17 cellular contexts compared by ENCODE assay signal in genomic region chr14:103101964-103102688, GRCh38. TPM values are rescaled to one million over a fixed set of nuclear protein-coding genes. Genes with fewer than 3 reads are reported as not detected.
DNase-seq lines count a peak whose midpoint lies in the region; ATAC-seq, FAIRE-seq and TF ChIP-seq lines count a peak whose summit lies in the region.
"Had no signal": no experiment of that assay in that cellular context is flagged by ENCODE, and none has a peak within 500 bp of the region (broad histone marks: within the 10 kb centered on the region; RNA-seq: fewer than 3 reads in every experiment).

No MANE protein-coding gene starts in this region.

- H2AFZ ChIP-seq in GM23338 (peak overlapping the region; percentile 86; the same call in 1 of the 2 replicates), astrocyte (ENCODE audit: low read depth, low read length) (peak overlapping the region; percentile 34)
- H2AFZ ChIP-seq: PC-9 had no signal

- ATAC-seq in GM23338 (peak; percentile 15), psoas muscle (no peak)
- no peak for ATAC-seq in CD4-positive, alpha-beta T cell (ENCODE audit: poor library complexity)

- H3K4me2 ChIP-seq in GM23338 (peak overlapping the region; percentile 67), astrocyte (ENCODE audit: low read length) (no peak overlapping the region)

- H3K27ac Mint-ChIP-seq in GM23338: no peak overlapping the region
- H3K27ac Mint-ChIP-seq in astrocyte (ENCODE audit: unreplicated experiment): no peak overlapping the region
- no peak overlapping the region for H3K27ac Mint-ChIP-seq in CD4-positive, alpha-beta T cell

- H3F3A ChIP-seq in GM23338 (replicated peaks; ENCODE audit: low read depth): 0 out of 2 replicates have a peak, but pooled peaks cover 5% of the 10 kb centered on the region

- peaks cover 12% of the 10 kb centered on the region; the same call in 2 of the 3 replicates for H3K4me1 Mint-ChIP-seq in GM23338
- H3K4me1 Mint-ChIP-seq in astrocyte (ENCODE audit: low read depth, unreplicated experiment): no peaks in the 10 kb centered on the region
- peaks cover 10% of the 10 kb centered on the region for H3K4me1 Mint-ChIP-seq in CD4-positive, alpha-beta T cell (ENCODE audit: low read depth)

- H3K9me3 Mint-ChIP-seq in GM23338 (no peaks in the 10 kb centered on the region; the same call in 2 of the 3 replicates), astrocyte (ENCODE audit: unreplicated experiment) (peaks cover 8% of the 10 kb centered on the region)
- no peaks in the 10 kb centered on the region for H3K9me3 Mint-ChIP-seq in CD4-positive, alpha-beta T cell
- H3K9me3 Mint-ChIP-seq: CD8-positive, alpha-beta memory T cell had no signal

- 0 out of 2 replicates have a peak, but pooled peaks cover 3% of the 10 kb centered on the region for H4K20me1 ChIP-seq in GM23338 (replicated peaks; ENCODE audit: insufficient read depth)
- H4K20me1 ChIP-seq in astrocyte (ENCODE audit: insufficient read depth, low read length): no peaks in the 10 kb centered on the region

- peaks cover 9% of the 10 kb centered on the region for H3K4me1 ChIP-seq in GM23338 (ENCODE audit: insufficient read depth)
- no peaks in the 10 kb centered on the region for H3K4me1 ChIP-seq in astrocyte (ENCODE audit: insufficient read depth, low read length)
- H3K4me1 ChIP-seq in psoas muscle: peaks cover 13% of the 10 kb centered on the region
- H3K4me1 ChIP-seq: BE2C had no signal

- no peaks in the 10 kb centered on the region for H3K36me3 Mint-ChIP-seq in GM23338 (ENCODE audit: low read depth)
- peaks cover 2% of the 10 kb centered on the region for H3K36me3 Mint-ChIP-seq in astrocyte (ENCODE audit: low read depth, unreplicated experiment)
- no peaks in the 10 kb centered on the region for H3K36me3 Mint-ChIP-seq in CD4-positive, alpha-beta T cell (ENCODE audit: low read depth)

- H3K36me3 ChIP-seq in GM23338 (ENCODE audit: insufficient read depth) (no peaks in the 10 kb centered on the region), astrocyte (ENCODE audit: insufficient read depth, low read length) (no peaks in the 10 kb centered on the region), psoas muscle (ENCODE audit: insufficient read depth in 1 of 2, low read depth in 1 of 2) (no peaks in the 10 kb centered on the region)
- H3K36me3 ChIP-seq: BE2C had no signal

- TF ChIP-seq CTCF in GM23338 (conservative IDR thresholded peaks at IDR 0.05; ENCODE audit: low read depth in 2 of 2) (no peak), astrocyte (IDR thresholded peaks at IDR 0.05; ENCODE audit: insufficient read depth, low read depth, low read length) (no peak), psoas muscle (IDR thresholded peaks at IDR 0.05) (no peak), D721Med (IDR thresholded peaks at IDR 0.05; ENCODE audit: insufficient read depth, missing control alignments) (no peak)
- no peak for TF ChIP-seq CTCF in CD4-positive, alpha-beta T cell (IDR thresholded peaks at IDR 0.05)

- DNase-seq in GM23338 (ENCODE audit: low spot score) (peak; percentile 66), astrocyte (ENCODE audit: low read depth) (no peak), iPS-NIHi11 (ENCODE audit: low spot score) (peak; percentile 57), psoas muscle (no peak), D721Med (ENCODE audit: insufficient read length, low spot score) (no peak), GM19239 (ENCODE audit: insufficient read length, low spot score) (no peak)
- DNase-seq in CD4-positive, alpha-beta T cell: no peak
- DNase-seq: BE2C; CD8-positive, alpha-beta memory T cell; NCI-H1417 treated with DMSO at 0.1 percent for 48 hours; NCI-H2029; NCI-H524 treated with DMSO at 0.1 percent for 48 hours; NK-92 treated with Interleukin-12 subunit alpha and Interleukin-12 subunit beta, amount 100 ng/mL, for 24 hours; PC-9 had no signal

- H3K9ac ChIP-seq in astrocyte (ENCODE audit: low read length): no peak overlapping the region

- H3K27ac ChIP-seq in GM23338 (ENCODE audit: low read depth) (no peak overlapping the region), astrocyte (ENCODE audit: low read depth, low read length) (no peak overlapping the region), psoas muscle (no peak overlapping the region)
- no peak overlapping the region for H3K27ac ChIP-seq in CD4-positive, alpha-beta T cell (ENCODE audit: low read depth, low read length)
- H3K27ac ChIP-seq: SK-N-MC had no signal

- intact Hi-C loops in psoas muscle (cut with DNase I): no loop called here
- intact Hi-C loops in CD4-positive, alpha-beta T cell (cut with DNase I, micrococcal nuclease): loop anchor here in 1 of 2 experiments (10.0 kb wide), 1 partner anchor 83 kb away; no protein-coding TSS in a partner anchor

- POLR2A ChIA-PET in CD4-positive, alpha-beta T cell (lab: Charles Lee): no interaction called here

- H3K27me3 ChIP-seq in GM23338 (ENCODE audit: insufficient read depth): peaks cover 51% of the 10 kb centered on the region
- H3K27me3 ChIP-seq in astrocyte (ENCODE audit: insufficient read depth, low read length): peaks cover 44% of the 10 kb centered on the region
- peaks cover 0 to 63% (median 19%) of the 10 kb centered on the region in 3 donors for H3K27me3 ChIP-seq in psoas muscle (ENCODE audit: insufficient read depth in 3 of 3, low read length in 2 of 3)
- peaks cover 33% of the 10 kb centered on the region for H3K27me3 ChIP-seq in CD4-positive, alpha-beta T cell (ENCODE audit: control insufficient read depth, insufficient read depth, low read length)

- H3K4me3 Mint-ChIP-seq in GM23338 (peak overlapping the region; percentile 27; the same call in 1 of the 3 replicates), astrocyte (ENCODE audit: unreplicated experiment) (no peak overlapping the region)
- no peak overlapping the region for H3K4me3 Mint-ChIP-seq in CD4-positive, alpha-beta T cell
- H3K4me3 Mint-ChIP-seq: CD8-positive, alpha-beta memory T cell had no signal

- H3K79me2 ChIP-seq in GM23338 (replicated peaks; ENCODE audit: insufficient read depth): no peaks in the 10 kb centered on the region
- no peaks in the 10 kb centered on the region for H3K79me2 ChIP-seq in astrocyte (ENCODE audit: insufficient read depth, low read length)

- FAIRE-seq in astrocyte (lab: Jason Lieb, UNC) (no peak), D721Med (lab: Jason Lieb, UNC) (no peak), GM19239 (lab: Jason Lieb, UNC) (no peak)

- H3K4me3 ChIP-seq in GM23338 (peak overlapping the region; percentile 41; the same call in 1 of the 2 replicates), astrocyte (ENCODE audit: insufficient read depth, low read depth, low read length) (no peak overlapping the region), psoas muscle (peak overlapping the region; percentile 25)
- H3K4me3 ChIP-seq: PC-9, SK-N-MC had no signal

- CTCF ChIA-PET in CD4-positive, alpha-beta T cell (lab: Charles Lee): no interaction called here

- H3K9me3 ChIP-seq in astrocyte (ENCODE audit: insufficient read depth, low read depth, low read length): no peaks in the 10 kb centered on the region
- H3K9me3 ChIP-seq in psoas muscle: no peaks in the 10 kb centered on the region
- no peaks in the 10 kb centered on the region for H3K9me3 ChIP-seq in CD4-positive, alpha-beta T cell (ENCODE audit: control insufficient read depth, low read length)
- H3K9me3 ChIP-seq: BE2C had no signal

- no peaks in the 10 kb centered on the region for H3K9me2 ChIP-seq in GM23338 (ENCODE audit: insufficient read depth)

- peaks cover 64% of the 10 kb centered on the region for H3K27me3 Mint-ChIP-seq in GM23338 (ENCODE audit: insufficient read depth, low read depth, poor library complexity)
- H3K27me3 Mint-ChIP-seq in astrocyte (ENCODE audit: low read depth, unreplicated experiment): peaks cover 30% of the 10 kb centered on the region
- H3K27me3 Mint-ChIP-seq in CD4-positive, alpha-beta T cell: peaks cover 44% of the 10 kb centered on the region

- WGBS in psoas muscle, 3 donors: 53 to 67% (median 62%) methylated on average over 77 to 85 of the region's 85 CpGs

TF ChIP-seq in GM23338, 12 proteins besides CTCF, POLR2A, EP300 and RAD21 (continues in another document):
- TF ChIP-seq ETS1 (IDR thresholded peaks at IDR 0.05): no peak
- TF ChIP-seq CREB1 (CRISPR knock-in tag; IDR thresholded peaks at IDR 0.05; ENCODE audit: low read depth): no peak

RNA-seq across cellular contexts. Expression of gene EXOC3L4, which starts 7.6 kb away (rescaled TPM):
- total RNA-seq in GM23338 (2014; rRNA removed; shearing (Covaris generic)): not detected in 2 replicates
- polyA plus RNA-seq in GM23338 (2016; fragmentation: Nextera tagmentation; extraction: Ambion mirVana): not detected in 2 replicates
- not detected in 2 replicates for total RNA-seq in astrocyte
- under 1 TPM in 2 of 4 donors, not detected in 2; 0.23 to 0.30 TPM for total RNA-seq in psoas muscle
- under 1 TPM in 2 of 3 donors, not detected in 1; 0.12 to 0.33 TPM for polyA plus RNA-seq in psoas muscle
- total RNA-seq in CD4-positive, alpha-beta T cell: not detected
- total RNA-seq: CD8-positive, alpha-beta memory T cell; H4 had no signal
- polyA plus RNA-seq: CD8-positive, alpha-beta memory T cell had no signal

RNA-seq across cellular contexts. Expression of gene LBHD2, which starts 18.1 kb away (rescaled TPM):
- total RNA-seq in GM23338 (2014; rRNA removed; shearing (Covaris generic)): not detected in 2 replicates
- polyA plus RNA-seq in GM23338 (2016; fragmentation: Nextera tagmentation; extraction: Ambion mirVana) (not detected in 2 replicates), psoas muscle (not detected)
- total RNA-seq in astrocyte (not detected in 2 replicates), psoas muscle (not detected)
- not detected for total RNA-seq in CD4-positive, alpha-beta T cell
- total RNA-seq: CD8-positive, alpha-beta memory T cell; H4; LHCN-M2 had no signal
- polyA plus RNA-seq: CD8-positive, alpha-beta memory T cell had no signal

RNA-seq across cellular contexts. Expression of gene TNFAIP2, which starts 21.1 kb away (rescaled TPM):
- 9.8 and 14.1 TPM in 2 replicates for total RNA-seq in GM23338 (2014; rRNA removed; shearing (Covaris generic))
- polyA plus RNA-seq in GM23338 (2016; fragmentation: Nextera tagmentation; extraction: Ambion mirVana) (9.9 and 10.1 TPM in 2 replicates), psoas muscle (10 to 100 TPM; 32.2 to 97.4 (median 52.3) TPM)
- total RNA-seq in astrocyte (24.9 and 29.5 TPM in 2 replicates), psoas muscle (100 to 1,000 TPM in 1 of 4 donors, 10 to 100 TPM in 3; 25.7 to 146 (median 39.1) TPM)
- total RNA-seq in CD4-positive, alpha-beta T cell: 1 to 10 TPM; 4.4 to 6.1 TPM
- polyA plus RNA-seq: CD8-positive, alpha-beta memory T cell had no signal

RNA-seq across cellular contexts. Expression of gene CDC42BPB, which starts 44.8 kb away (rescaled TPM):
- total RNA-seq in GM23338 (2014; rRNA removed; shearing (Covaris generic)): 97.4 and 127 TPM in 2 replicates
- polyA plus RNA-seq in GM23338 (2016; fragmentation: Nextera tagmentation; extraction: Ambion mirVana) (12.3 and 13.5 TPM in 2 replicates), psoas muscle (10 to 100 TPM; 20.2 to 43.8 (median 39.6) TPM)
- total RNA-seq in astrocyte (116 and 119 TPM in 2 replicates), psoas muscle (10 to 100 TPM; 34.2 to 57.4 (median 40.1) TPM)
- 1 to 10 TPM; 6.6 to 7.6 TPM for total RNA-seq in CD4-positive, alpha-beta T cell

Comparison
In these comparisons a context has a peak if more than half of its experiments do, and no peak if none do; other contexts are left out.
1. DNase-seq: peak in GM23338 (single experiment) and iPS-NIHi11 (single experiment); none in astrocyte (single experiment), psoas muscle (0 of 2), D721Med (single experiment), GM19239 (single experiment) and CD4-positive, alpha-beta T cell (0 of 10).